ENCODE assay signal across 1 cellular context in the genomic region with DNA sequence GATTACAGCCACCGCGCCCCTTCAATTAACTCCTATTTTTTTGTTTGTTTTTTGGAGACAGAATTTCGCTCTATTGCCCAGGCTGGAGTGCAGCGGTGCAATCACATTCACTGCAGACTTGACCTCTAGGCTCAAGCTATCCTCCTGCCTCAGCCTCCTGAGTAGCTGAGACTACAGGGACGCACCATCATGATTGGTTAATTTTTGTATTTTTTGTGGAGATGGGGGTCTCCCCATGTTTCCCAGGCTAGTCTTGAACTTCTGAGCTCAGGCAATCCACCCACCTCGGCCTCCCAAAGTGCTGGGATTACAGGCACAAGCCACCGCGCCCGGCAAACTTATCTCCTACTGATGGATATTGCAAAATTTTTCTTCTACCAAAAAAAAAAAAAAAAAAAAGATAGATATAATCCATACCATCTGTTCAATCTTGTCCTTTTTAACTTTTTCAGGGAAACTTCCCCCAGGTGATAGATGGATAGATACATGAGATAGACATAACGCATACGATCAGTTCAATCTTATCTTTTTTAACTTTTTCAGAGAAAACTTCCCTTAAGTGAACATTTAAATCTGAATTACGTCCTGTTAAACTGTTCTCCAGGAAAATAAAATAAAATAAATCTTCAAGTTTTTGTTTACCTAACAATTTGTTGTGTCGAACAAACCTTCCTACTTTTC.
TF ChIP-seq lines count a peak whose summit lies in the region.

No MANE protein-coding gene starts in this region.

TF ChIP-seq in IMR-90, 13 proteins besides CTCF, POLR2A, EP300 and RAD21 (continued from another document):
- TF ChIP-seq, protein P1, sequence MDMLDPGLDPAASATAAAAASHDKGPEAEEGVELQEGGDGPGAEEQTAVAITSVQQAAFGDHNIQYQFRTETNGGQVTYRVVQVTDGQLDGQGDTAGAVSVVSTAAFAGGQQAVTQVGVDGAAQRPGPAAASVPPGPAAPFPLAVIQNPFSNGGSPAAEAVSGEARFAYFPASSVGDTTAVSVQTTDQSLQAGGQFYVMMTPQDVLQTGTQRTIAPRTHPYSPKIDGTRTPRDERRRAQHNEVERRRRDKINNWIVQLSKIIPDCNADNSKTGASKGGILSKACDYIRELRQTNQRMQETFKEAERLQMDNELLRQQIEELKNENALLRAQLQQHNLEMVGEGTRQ (IDR thresholded peaks at IDR 0.05; ENCODE audit: low read depth, low read length), result no peak
